In the genomic region with DNA sequence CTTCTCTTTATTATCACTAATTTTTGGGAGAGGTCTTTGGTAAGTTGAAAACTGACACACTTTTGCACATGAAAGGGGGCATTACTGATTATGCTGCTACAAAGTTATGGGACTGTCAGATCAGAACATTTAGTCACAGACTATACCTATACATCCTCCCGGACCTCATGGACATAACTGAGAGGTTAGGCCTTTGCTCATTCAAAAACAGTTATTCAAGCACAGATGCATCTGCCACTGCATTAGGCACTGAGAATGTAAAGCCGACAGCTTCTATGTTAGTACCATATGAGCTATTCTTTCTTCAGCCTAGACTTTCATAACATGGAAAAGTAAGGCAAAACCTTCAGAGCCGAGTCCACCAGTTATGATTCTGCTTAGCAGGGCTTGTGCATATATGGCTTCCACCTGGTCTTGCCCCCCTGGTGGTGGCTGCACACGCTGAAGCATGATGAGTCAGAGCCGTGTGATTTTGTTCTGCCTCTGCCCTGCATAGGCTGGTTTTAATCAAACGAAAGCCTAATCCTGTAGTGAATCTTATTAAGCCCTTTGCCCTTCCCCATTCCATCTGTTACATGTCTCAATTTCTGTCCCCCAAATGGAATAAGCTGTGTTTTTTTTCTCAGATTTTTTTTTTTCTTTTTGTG, we compare ENCODE assay signal across 9 cellular contexts. TPM values are rescaled to one million over a fixed set of nuclear protein-coding genes. Genes with fewer than 3 reads are reported as not detected.
DNase-seq lines count a peak whose midpoint lies in the region; ATAC-seq and TF ChIP-seq lines count a peak whose summit lies in the region.
"Had no signal": no experiment of that assay in that cellular context is flagged by ENCODE, and none has a peak within 500 bp of the region (broad histone marks: within the 10 kb centered on the region; RNA-seq: fewer than 3 reads in every experiment).

No MANE protein-coding gene starts in this region.

- 14% methylated on average over 6 of the region's 6 CpGs for WGBS in SK-N-SH (ENCODE audit: low lambda C conversion rate)

- no peaks in the 10 kb centered on the region for H4K20me1 ChIP-seq in SK-N-SH (ENCODE audit: insufficient read depth)

- no peaks in the 10 kb centered on the region for H3K9me2 ChIP-seq in SK-N-SH

- peak; percentile 71 to 91 for TF ChIP-seq EP300 in SK-N-SH (IDR thresholded peaks at IDR 0.05; ENCODE audit: borderline replicate concordance in 1 of 2, low read depth in 1 of 2, low read length in 1 of 2)

- no peaks in the 10 kb centered on the region for H3F3A ChIP-seq in SK-N-SH (replicated peaks; ENCODE audit: insufficient read depth)

- H3K4me3 ChIP-seq in SK-N-SH (ENCODE audit: low read depth in 2 of 2, low read length in 1 of 2) (no peak overlapping the region), rectal smooth muscle tissue (ENCODE audit: low read length) (no peak overlapping the region)

- H3K9ac ChIP-seq in SK-N-SH (no peak overlapping the region), rectal smooth muscle tissue (ENCODE audit: low read length) (no peak overlapping the region)

- H3K4me1 ChIP-seq in SK-N-SH (ENCODE audit: control insufficient read depth in 1 of 2, insufficient read depth in 2 of 2, low read depth in 1 of 2, low read length in 1 of 2) (peaks cover 4 to 24% of the 10 kb centered on the region in 2 experiments; a peak in 3 of 4 replicates), foreskin keratinocyte (peaks cover 16% of the 10 kb centered on the region), rectal smooth muscle tissue (ENCODE audit: control insufficient read depth, insufficient read depth, low read length) (peaks cover 10% of the 10 kb centered on the region)

- no peaks in the 10 kb centered on the region for H3K79me2 ChIP-seq in SK-N-SH (ENCODE audit: insufficient read depth)

- peak overlapping the region; percentile 38 for H2AFZ ChIP-seq in SK-N-SH (ENCODE audit: low read depth)

- peak overlapping the region; percentile 66 to 96 for H3K27ac ChIP-seq in SK-N-SH (ENCODE audit: low read depth in 2 of 2, low read length in 1 of 2)
- H3K27ac ChIP-seq in foreskin keratinocyte, result no peak overlapping the region
- peak overlapping the region; percentile 64 for H3K27ac ChIP-seq in rectal smooth muscle tissue (ENCODE audit: low read depth, low read length)

- H3K27me3 ChIP-seq in SK-N-SH (ENCODE audit: insufficient read depth), result no peaks in the 10 kb centered on the region
- H3K27me3 ChIP-seq in foreskin keratinocyte, result no peaks in the 10 kb centered on the region
- H3K27me3 ChIP-seq in rectal smooth muscle tissue (ENCODE audit: control insufficient read depth, insufficient read depth, low read length), result no peaks in the 10 kb centered on the region

- DNase-seq in EL (peak; percentile 73), HT1080 (ENCODE audit: low read depth) (peak; percentile 79), SK-N-SH (peak; percentile 80), foreskin keratinocyte (peak; percentile 27 to 63), dedifferentiated amniotic fluid mesenchymal stem cell (ENCODE audit: extremely low spot score) (no peak)

- H3K9me3 ChIP-seq in SK-N-SH, result no peaks in the 10 kb centered on the region

- TF ChIP-seq CTCF in SK-N-SH (IDR thresholded peaks at IDR 0.05) (peak; percentile 61), foreskin keratinocyte (conservative IDR thresholded peaks at IDR 0.05) (peak; percentile 64)

- H3K4me2 ChIP-seq in SK-N-SH, result peak overlapping the region; percentile 41; the same call in 1 of the 2 replicates

- H3K36me3 ChIP-seq in SK-N-SH (replicated peaks in 1 of 2; ENCODE audit: control insufficient read depth in 1 of 2, insufficient read depth in 2 of 2, low read length in 1 of 2) (no peaks in the 10 kb centered on the region), rectal smooth muscle tissue (ENCODE audit: control insufficient read depth, insufficient read depth, low read length) (no peaks in the 10 kb centered on the region)

- POLR2A ChIA-PET in SK-N-SH (lab: Yijun Ruan, JAX), result no interaction called here

- ATAC-seq in foreskin keratinocyte, result peak; percentile 96
- ATAC-seq in HG02642 (IDR thresholded peaks at IDR 0.05; ENCODE audit: poor library complexity, unreplicated experiment), result no peak
- ATAC-seq in GM19397 (IDR thresholded peaks at IDR 0.05; ENCODE audit: unreplicated experiment), result no peak

- TF ChIP-seq RAD21 in SK-N-SH (IDR thresholded peaks at IDR 0.05; ENCODE audit: low read length), result peak; percentile 39

- CTCF ChIA-PET in SK-N-SH (lab: Yijun Ruan, JAX), result interaction anchor here (0.6 to 1.9 kb wide), 14 partner anchors 10 to 774 kb away, joined by 3 to 8 read pairs (median 4); a partner anchor contains a TSS

TF ChIP-seq in SK-N-SH, 30 proteins besides CTCF, POLR2A, EP300 and RAD21 (continues in another document):
- TF ChIP-seq YY1 (IDR thresholded peaks at IDR 0.05; ENCODE audit: low read depth) (no peak), SIN3A (IDR thresholded peaks at IDR 0.05; ENCODE audit: borderline replicate concordance, low read depth, low read length) (0 out of 2 replicates have a peak, but pooled peaks have one; percentile 20), MEF2A (IDR thresholded peaks at IDR 0.05; ENCODE audit: borderline replicate concordance, low read depth) (no peak), TEAD4 (IDR thresholded peaks at IDR 0.05; ENCODE audit: borderline replicate concordance, insufficient read depth) (0 out of 2 replicates have a peak, but pooled peaks have one; percentile 34), RXRA (IDR thresholded peaks at IDR 0.05; ENCODE audit: borderline replicate concordance, low read depth) (peak; percentile 28; the same call in 1 of the 2 replicates), FOSL2 (IDR thresholded peaks at IDR 0.05; ENCODE audit: borderline replicate concordance, low read depth) (peak; percentile 97), FOXJ3 (CRISPR knock-in tag; IDR thresholded peaks at IDR 0.05) (no peak), NFIC (IDR thresholded peaks at IDR 0.05; ENCODE audit: borderline replicate concordance) (peak; percentile 21; the same call in 1 of the 2 replicates), EZH2phosphoT487 (IDR thresholded peaks at IDR 0.05; ENCODE audit: borderline replicate concordance, low read depth) (no peak), CHD2 (IDR thresholded peaks at IDR 0.05; ENCODE audit: low read length, partially characterized antibody) (peak; percentile 61), POLR2AphosphoS5 (IDR thresholded peaks at IDR 0.05; ENCODE audit: low read depth, low read length) (peak; percentile 80; the same call in 1 of the 2 replicates), TCF12 (IDR thresholded peaks at IDR 0.05) (peak; percentile 97), SMC3 (IDR thresholded peaks at IDR 0.05; ENCODE audit: low read depth, low read length) (no peak)
- TF ChIP-seq, protein P1, sequence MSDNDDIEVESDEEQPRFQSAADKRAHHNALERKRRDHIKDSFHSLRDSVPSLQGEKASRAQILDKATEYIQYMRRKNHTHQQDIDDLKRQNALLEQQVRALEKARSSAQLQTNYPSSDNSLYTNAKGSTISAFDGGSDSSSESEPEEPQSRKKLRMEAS (IDR thresholded peaks at IDR 0.05; ENCODE audit: low read depth), result peak; percentile 76
- TF ChIP-seq, protein P2, sequence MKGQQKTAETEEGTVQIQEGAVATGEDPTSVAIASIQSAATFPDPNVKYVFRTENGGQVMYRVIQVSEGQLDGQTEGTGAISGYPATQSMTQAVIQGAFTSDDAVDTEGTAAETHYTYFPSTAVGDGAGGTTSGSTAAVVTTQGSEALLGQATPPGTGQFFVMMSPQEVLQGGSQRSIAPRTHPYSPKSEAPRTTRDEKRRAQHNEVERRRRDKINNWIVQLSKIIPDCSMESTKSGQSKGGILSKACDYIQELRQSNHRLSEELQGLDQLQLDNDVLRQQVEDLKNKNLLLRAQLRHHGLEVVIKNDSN (IDR thresholded peaks at IDR 0.05; ENCODE audit: borderline replicate concordance, low read depth), result no peak
- TF ChIP-seq, protein P3, sequence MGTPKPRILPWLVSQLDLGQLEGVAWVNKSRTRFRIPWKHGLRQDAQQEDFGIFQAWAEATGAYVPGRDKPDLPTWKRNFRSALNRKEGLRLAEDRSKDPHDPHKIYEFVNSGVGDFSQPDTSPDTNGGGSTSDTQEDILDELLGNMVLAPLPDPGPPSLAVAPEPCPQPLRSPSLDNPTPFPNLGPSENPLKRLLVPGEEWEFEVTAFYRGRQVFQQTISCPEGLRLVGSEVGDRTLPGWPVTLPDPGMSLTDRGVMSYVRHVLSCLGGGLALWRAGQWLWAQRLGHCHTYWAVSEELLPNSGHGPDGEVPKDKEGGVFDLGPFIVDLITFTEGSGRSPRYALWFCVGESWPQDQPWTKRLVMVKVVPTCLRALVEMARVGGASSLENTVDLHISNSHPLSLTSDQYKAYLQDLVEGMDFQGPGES (IDR thresholded peaks at IDR 0.05; ENCODE audit: low read depth, low read length), result no peak
- TF ChIP-seq, protein P4, sequence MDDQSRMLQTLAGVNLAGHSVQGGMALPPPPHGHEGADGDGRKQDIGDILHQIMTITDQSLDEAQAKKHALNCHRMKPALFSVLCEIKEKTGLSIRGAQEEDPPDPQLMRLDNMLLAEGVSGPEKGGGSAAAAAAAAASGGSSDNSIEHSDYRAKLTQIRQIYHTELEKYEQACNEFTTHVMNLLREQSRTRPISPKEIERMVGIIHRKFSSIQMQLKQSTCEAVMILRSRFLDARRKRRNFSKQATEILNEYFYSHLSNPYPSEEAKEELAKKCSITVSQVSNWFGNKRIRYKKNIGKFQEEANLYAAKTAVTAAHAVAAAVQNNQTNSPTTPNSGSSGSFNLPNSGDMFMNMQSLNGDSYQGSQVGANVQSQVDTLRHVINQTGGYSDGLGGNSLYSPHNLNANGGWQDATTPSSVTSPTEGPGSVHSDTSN (IDR thresholded peaks at IDR 0.05), result peak; percentile 65

RNA-seq across cellular contexts. Expression of a gene that starts 21.8 kb away (rescaled TPM):
- total RNA-seq in HT1080 (2014; rRNA removed; shearing (Covaris generic)), result not detected in 2 replicates
- not detected in 2 replicates for polyA plus RNA-seq in HT1080 (2015; cell fraction: cytosol; rRNA removed)
- not detected in 2 replicates for polyA plus RNA-seq in HT1080 (2015; cell fraction: nucleus; rRNA removed)
- polyA plus RNA-seq in SK-N-SH (2012; rRNA removed) (not detected in 2 replicates), foreskin keratinocyte (not detected in 2 replicates)
- polyA plus RNA-seq in SK-N-SH (2012; cell fraction: cytosol; rRNA removed), result not detected in 2 replicates
- not detected in 2 replicates for polyA plus RNA-seq in SK-N-SH (2012; cell fraction: nucleus; rRNA removed)
- not detected in 2 replicates for total RNA-seq in foreskin keratinocyte
- total RNA-seq: mononuclear cell had no signal

RNA-seq across cellular contexts. Expression of a gene that starts 23.0 kb away (rescaled TPM):
- total RNA-seq in HT1080 (2014; rRNA removed; shearing (Covaris generic)), result not detected in 2 replicates
- polyA plus RNA-seq in HT1080 (2015; cell fraction: cytosol; rRNA removed), result not detected in 2 replicates
- not detected in 2 replicates for polyA plus RNA-seq in HT1080 (2015; cell fraction: nucleus; rRNA removed)
- polyA plus RNA-seq in SK-N-SH (2012; rRNA removed) (not detected in 2 replicates), foreskin keratinocyte (not detected in 2 replicates)
- not detected in 2 replicates for polyA plus RNA-seq in SK-N-SH (2012; cell fraction: cytosol; rRNA removed)
- not detected in 2 replicates for polyA plus RNA-seq in SK-N-SH (2012; cell fraction: nucleus; rRNA removed)
- total RNA-seq in foreskin keratinocyte, result not detected in 2 replicates
- total RNA-seq: mononuclear cell had no signal
